ENCODE assay signal across 8 cellular contexts in genomic region chr14:103104654-103105511, GRCh38. TPM values are rescaled to one million over a fixed set of nuclear protein-coding genes. Genes with fewer than 3 reads are reported as not detected.
DNase-seq lines count a peak whose midpoint lies in the region; ATAC-seq, FAIRE-seq and TF ChIP-seq lines count a peak whose summit lies in the region.

No MANE protein-coding gene starts in this region.

- H3K23me2 ChIP-seq in H9 (ENCODE audit: insufficient read length, low read depth, low read length, poor library complexity, severe bottlenecking), result peaks cover under 1% of the 10 kb centered on the region

- no CpG with 5 or more reads among the region's 61 CpGs for WGBS in H9 (ENCODE audit: extremely low coverage, insufficient read length, low lambda C conversion rate)

- peak overlapping the region in 4 of 8 donors; percentile 29 to 58 (median 52) for H3K4me3 Mint-ChIP-seq in CD4-positive, alpha-beta memory T cell
- H3K4me3 Mint-ChIP-seq in H9, result peak overlapping the region in 1 of 2 experiments; percentile 65; a peak in 4 of 5 replicates
- peak overlapping the region; percentile 1 to 37 for H3K4me3 Mint-ChIP-seq in effector memory CD8-positive, alpha-beta T cell

- peaks cover 4 to 21% (median 11%) of the 10 kb centered on the region in 4 donors for H3K4me1 Mint-ChIP-seq in CD4-positive, alpha-beta memory T cell
- peaks cover 17 to 33% of the 10 kb centered on the region in 2 experiments for H3K4me1 Mint-ChIP-seq in H9
- peaks cover 9 to 10% of the 10 kb centered on the region in 2 donors for H3K4me1 Mint-ChIP-seq in effector memory CD8-positive, alpha-beta T cell (ENCODE audit: low read depth in 2 of 2)

- DNase-seq in CD4-positive, alpha-beta memory T cell, result peak; percentile 61 to 73 (median 68)
- DNase-seq in H9 (peak; percentile 81), NCI-H2171 treated with DMSO at 0.1 percent for 48 hours (lab: John Stamatoyannopoulos, UW) (peak; percentile 81), midbrain (lab: John Stamatoyannopoulos, UW) (peak; percentile 23), RCC 7860 (ENCODE audit: low spot score) (no peak)
- peak; percentile 30 to 69 for DNase-seq in activated CD8-positive, alpha-beta memory T cell treated with anti-CD3 and anti-CD28 coated beads for 1 hour (ENCODE audit: extremely low read depth in 1 of 2, low read depth in 1 of 2)
- DNase-seq in effector memory CD8-positive, alpha-beta T cell, result peak; percentile 64 to 75 (median 70)
- DNase-seq in stimulated activated CD8-positive, alpha-beta memory T cell treated with anti-CD3 and anti-CD28 coated beads, Interleukin-7, amount 100 ng/mL, for 4 hours (ENCODE audit: low read depth in 2 of 2), result peak; percentile 34 to 58

- no peaks in the 10 kb centered on the region for H3K36me3 Mint-ChIP-seq in CD4-positive, alpha-beta memory T cell
- no peaks in the 10 kb centered on the region; a peak in 1 of 7 replicates for H3K36me3 Mint-ChIP-seq in H9 (ENCODE audit: insufficient read depth in 1 of 3, low read depth in 3 of 3)
- H3K36me3 Mint-ChIP-seq in effector memory CD8-positive, alpha-beta T cell (ENCODE audit: insufficient read depth), result no peaks in the 10 kb centered on the region

- H3K79me1 ChIP-seq in H9 (ENCODE audit: insufficient read depth, low read depth, low read length, poor library complexity, severe bottlenecking), result no peaks in the 10 kb centered on the region

- H3K27me3 ChIP-seq in CD4-positive, alpha-beta memory T cell (ENCODE audit: insufficient read depth, low read length), result peaks cover 8% of the 10 kb centered on the region
- no peaks in the 10 kb centered on the region for H3K27me3 ChIP-seq in H9 (ENCODE audit: insufficient read depth, low read length)

- no peak overlapping the region for H3K9ac ChIP-seq in H9 (ENCODE audit: extremely low read depth, insufficient read length, low read length)

- H3K9me3 ChIP-seq in CD4-positive, alpha-beta memory T cell (ENCODE audit: control insufficient read depth in 1 of 2, low read length in 2 of 2), result no peaks in the 10 kb centered on the region
- no peaks in the 10 kb centered on the region for H3K9me3 ChIP-seq in H9 (ENCODE audit: control insufficient read depth, low read depth, low read length)

- peak; percentile 94 for ATAC-seq in effector memory CD8-positive, alpha-beta T cell (replicated peaks)

- no peak overlapping the region for H2AK5ac ChIP-seq in H9 (ENCODE audit: insufficient read length, low read length)

- H4K20me1 ChIP-seq in H9 (ENCODE audit: control insufficient read depth, insufficient read depth, insufficient read length), result no peaks in the 10 kb centered on the region

- H3K9me3 Mint-ChIP-seq in CD4-positive, alpha-beta memory T cell, result peaks cover 0 to 1% (median 0%) of the 10 kb centered on the region in 8 donors
- H3K9me3 Mint-ChIP-seq in H9, result no peaks in the 10 kb centered on the region
- H3K9me3 Mint-ChIP-seq in effector memory CD8-positive, alpha-beta T cell, result no peaks in the 10 kb centered on the region

- FAIRE-seq in RCC 7860 (lab: Jason Lieb, UNC), result no peak

- H4K5ac ChIP-seq in H9 (ENCODE audit: insufficient read length, low read depth, low read length), result no peak overlapping the region

- H2BK120ac ChIP-seq in H9 (ENCODE audit: low read depth, low read length, poor library complexity, severe bottlenecking), result no peak overlapping the region

- no peak overlapping the region for H2BK12ac ChIP-seq in H9 (ENCODE audit: insufficient read length, low read depth, low read length)

- H3K27ac Mint-ChIP-seq in CD4-positive, alpha-beta memory T cell, result peak overlapping the region in 3 of 7 donors; percentile 52 to 82 (median 68)
- H3K27ac Mint-ChIP-seq in H9, result no peak overlapping the region
- H3K27ac Mint-ChIP-seq in effector memory CD8-positive, alpha-beta T cell, result no peak overlapping the region

- H3K27ac ChIP-seq in CD4-positive, alpha-beta memory T cell (ENCODE audit: low read depth, low read length), result no peak overlapping the region
- H3K27ac ChIP-seq in H9 (ENCODE audit: insufficient read length, low read depth, low read length), result no peak overlapping the region

- no peak overlapping the region for H4K91ac ChIP-seq in H9 (ENCODE audit: insufficient read length, low read depth, low read length)

- peak; percentile 95 for TF ChIP-seq CTCF in H9 (conservative IDR thresholded peaks at IDR 0.05)

- no peak overlapping the region for H3T11ph ChIP-seq in H9 (ENCODE audit: low read length)

- CTCF ChIA-PET in CD4-positive, alpha-beta memory T cell (lab: Charles Lee; ENCODE audit: partially characterized antibody), result interaction anchor here (0.6 to 4.3 kb wide), 45 partner anchors 8 to 510 kb away, joined by 3 to 54 read pairs (median 4); partner anchors contain the start of gene EXOC3L4

- H3K18ac ChIP-seq in H9 (ENCODE audit: insufficient read length, low read depth, low read length), result peak overlapping the region; percentile 31

- POLR2A ChIA-PET in CD4-positive, alpha-beta memory T cell (lab: Charles Lee; ENCODE audit: partially characterized antibody), result interaction anchor here (0.8 kb wide), 1 partner anchor 9 kb away, joined by 4 read pairs; no protein-coding TSS in a partner anchor

- peaks cover 17 to 20% of the 10 kb centered on the region in 2 donors for H3K27me3 Mint-ChIP-seq in CD4-positive, alpha-beta memory T cell
- H3K27me3 Mint-ChIP-seq in H9 (ENCODE audit: low read depth), result peaks cover 34% of the 10 kb centered on the region
- peaks cover 28 to 72% of the 10 kb centered on the region in 2 donors for H3K27me3 Mint-ChIP-seq in effector memory CD8-positive, alpha-beta T cell

- no peaks in the 10 kb centered on the region for H3K36me3 ChIP-seq in CD4-positive, alpha-beta memory T cell (ENCODE audit: insufficient read depth, low read length)

- no peak overlapping the region for H3K4ac ChIP-seq in H9 (ENCODE audit: low read depth, low read length)

- H2BK20ac ChIP-seq in H9 (ENCODE audit: low read depth, low read length, poor library complexity, severe bottlenecking), result no peak overlapping the region

- H3K23ac ChIP-seq in H9 (ENCODE audit: insufficient read length, low read depth, low read length), result no peak overlapping the region

- H3K56ac ChIP-seq in H9 (ENCODE audit: insufficient read length, low read depth, low read length), result no peak overlapping the region

- H2BK15ac ChIP-seq in H9 (ENCODE audit: low read depth, low read length), result no peak overlapping the region

- H2BK5ac ChIP-seq in H9 (ENCODE audit: insufficient read length, low read length), result no peak overlapping the region

- peaks cover 13% of the 10 kb centered on the region for H3K4me1 ChIP-seq in CD4-positive, alpha-beta memory T cell (ENCODE audit: insufficient read depth, low read length)
- no peaks in the 10 kb centered on the region; the same call in 1 of the 2 replicates for H3K4me1 ChIP-seq in H9 (ENCODE audit: insufficient read depth, low read length)

- H3K4me3 ChIP-seq in CD4-positive, alpha-beta memory T cell (ENCODE audit: low read length in 2 of 2), result no peak overlapping the region

- intact Hi-C loops in CD4-positive, alpha-beta memory T cell (cut with micrococcal nuclease), result loop anchor here (1.0 to 5.0 kb wide), 2 partner anchors 80 to 413 kb away; no protein-coding TSS in a partner anchor

- H2AFZ ChIP-seq in H9 (ENCODE audit: low read length), result no peak overlapping the region

- no peaks in the 10 kb centered on the region for H3K79me2 ChIP-seq in H9 (ENCODE audit: insufficient read depth, low read length)

- H3K4me2 ChIP-seq in H9 (ENCODE audit: insufficient read depth, insufficient read length, low read length), result no peak overlapping the region

- no peak overlapping the region for H4K8ac ChIP-seq in H9 (replicated peaks; ENCODE audit: insufficient read length, low read depth, low read length)

- 0 out of 2 replicates have a peak overlapping the region, but pooled peaks have one; percentile 37 for H3K14ac ChIP-seq in H9 (ENCODE audit: insufficient read depth, low read length)

RNA-seq across cellular contexts. Expression of gene EXOC3L4, which starts 10.4 kb away (rescaled TPM):
- not detected for total RNA-seq in CD4-positive, alpha-beta memory T cell
- polyA plus RNA-seq in CD4-positive, alpha-beta memory T cell, result not detected
- total RNA-seq in H9 (2021), result 0.39 and 0.42 TPM in 2 replicates

RNA-seq across cellular contexts. Expression of gene TNFAIP2, which starts 18.4 kb away (rescaled TPM):
- 1 to 10 TPM; 5.1 to 5.8 TPM for total RNA-seq in CD4-positive, alpha-beta memory T cell
- not detected for polyA plus RNA-seq in CD4-positive, alpha-beta memory T cell
- 29.3 and 29.7 TPM in 2 replicates for total RNA-seq in H9 (2021)

RNA-seq across cellular contexts. Expression of gene LBHD2, which starts 20.9 kb away (rescaled TPM):
- total RNA-seq in CD4-positive, alpha-beta memory T cell, result not detected
- not detected for polyA plus RNA-seq in CD4-positive, alpha-beta memory T cell
- not detected in 2 replicates for total RNA-seq in H9 (2021)

RNA-seq across cellular contexts. Expression of gene CDC42BPB, which starts 47.5 kb away (rescaled TPM):
- 1 to 10 TPM; 7.5 to 8.4 TPM for total RNA-seq in CD4-positive, alpha-beta memory T cell
- under 1 TPM; 0.02 to 0.80 TPM for polyA plus RNA-seq in CD4-positive, alpha-beta memory T cell
- total RNA-seq in H9 (2021), result 97.3 and 103 TPM in 2 replicates
